In genomic region chr6:139373928-139374356, GRCh38 we compare ENCODE assay signal across 2 cellular contexts.
TF ChIP-seq lines count a peak whose summit lies in the region.

No MANE protein-coding gene starts in this region.

TF ChIP-seq in K562, 482 proteins besides CTCF, POLR2A, EP300 and RAD21 (continued from another document and continues in another):
- TF ChIP-seq ARID4B (CRISPR knock-in tag; IDR thresholded peaks at IDR 0.05) = peak; percentile 14; the same call in 1 of the 2 replicates
- TF ChIP-seq ATF3 (IDR thresholded peaks at IDR 0.05) = no peak
- TF ChIP-seq ATF3 (CRISPR knock-in tag; conservative IDR thresholded peaks at IDR 0.05) = no peak
- TF ChIP-seq, protein P1, sequence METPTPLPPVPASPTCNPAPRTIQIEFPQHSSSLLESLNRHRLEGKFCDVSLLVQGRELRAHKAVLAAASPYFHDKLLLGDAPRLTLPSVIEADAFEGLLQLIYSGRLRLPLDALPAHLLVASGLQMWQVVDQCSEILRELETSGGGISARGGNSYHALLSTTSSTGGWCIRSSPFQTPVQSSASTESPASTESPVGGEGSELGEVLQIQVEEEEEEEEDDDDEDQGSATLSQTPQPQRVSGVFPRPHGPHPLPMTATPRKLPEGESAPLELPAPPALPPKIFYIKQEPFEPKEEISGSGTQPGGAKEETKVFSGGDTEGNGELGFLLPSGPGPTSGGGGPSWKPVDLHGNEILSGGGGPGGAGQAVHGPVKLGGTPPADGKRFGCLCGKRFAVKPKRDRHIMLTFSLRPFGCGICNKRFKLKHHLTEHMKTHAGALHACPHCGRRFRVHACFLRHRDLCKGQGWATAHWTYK (CRISPR knock-in tag; IDR thresholded peaks at IDR 0.05) = peak; percentile 17; the same call in 1 of the 2 replicates
- TF ChIP-seq, protein P2, sequence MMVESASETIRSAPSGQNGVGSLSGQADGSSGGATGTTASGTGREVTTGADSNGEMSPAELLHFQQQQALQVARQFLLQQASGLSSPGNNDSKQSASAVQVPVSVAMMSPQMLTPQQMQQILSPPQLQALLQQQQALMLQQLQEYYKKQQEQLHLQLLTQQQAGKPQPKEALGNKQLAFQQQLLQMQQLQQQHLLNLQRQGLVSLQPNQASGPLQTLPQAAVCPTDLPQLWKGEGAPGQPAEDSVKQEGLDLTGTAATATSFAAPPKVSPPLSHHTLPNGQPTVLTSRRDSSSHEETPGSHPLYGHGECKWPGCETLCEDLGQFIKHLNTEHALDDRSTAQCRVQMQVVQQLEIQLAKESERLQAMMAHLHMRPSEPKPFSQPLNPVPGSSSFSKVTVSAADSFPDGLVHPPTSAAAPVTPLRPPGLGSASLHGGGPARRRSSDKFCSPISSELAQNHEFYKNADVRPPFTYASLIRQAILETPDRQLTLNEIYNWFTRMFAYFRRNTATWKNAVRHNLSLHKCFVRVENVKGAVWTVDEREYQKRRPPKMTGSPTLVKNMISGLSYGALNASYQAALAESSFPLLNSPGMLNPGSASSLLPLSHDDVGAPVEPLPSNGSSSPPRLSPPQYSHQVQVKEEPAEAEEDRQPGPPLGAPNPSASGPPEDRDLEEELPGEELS (CRISPR knock-in tag; IDR thresholded peaks at IDR 0.05; ENCODE audit: borderline replicate concordance) = peak; percentile 4; the same call in 1 of the 2 replicates
- peak; percentile 58; the same call in 1 of the 2 replicates for TF ChIP-seq KLF10 (CRISPR knock-in tag; IDR thresholded peaks at IDR 0.05)
- no peak for TF ChIP-seq MAFF (IDR thresholded peaks at IDR 0.05; ENCODE audit: low read length)
- no peak for TF ChIP-seq COPS2 (conservative IDR thresholded peaks at IDR 0.05)
- peak; percentile 27 for TF ChIP-seq SAP30 (IDR thresholded peaks at IDR 0.05; ENCODE audit: borderline replicate concordance, insufficient read depth, low read depth, low read length, poor library complexity, severe bottlenecking)
- TF ChIP-seq NCOA6 (IDR thresholded peaks at IDR 0.05) = peak; percentile 7

TF ChIP-seq in HepG2, 621 proteins besides CTCF, POLR2A, EP300 and RAD21 (continued from another document and continues in another):
- no peak for TF ChIP-seq ZNF558 (CRISPR knock-in tag; IDR thresholded peaks at IDR 0.05; ENCODE audit: borderline replicate concordance)
- TF ChIP-seq ZNF160 (CRISPR knock-in tag; IDR thresholded peaks at IDR 0.05) = no peak
- TF ChIP-seq SIN3A (IDR thresholded peaks at IDR 0.05; ENCODE audit: borderline replicate concordance, low read depth, low read length) = no peak
- TF ChIP-seq ZNF713 (CRISPR knock-in tag; IDR thresholded peaks at IDR 0.05) = 0 out of 2 replicates have a peak, but pooled peaks have one; percentile 3
- no peak for TF ChIP-seq EED (CRISPR knock-in tag; IDR thresholded peaks at IDR 0.05)
- TF ChIP-seq SNAI1 (CRISPR knock-in tag; IDR thresholded peaks at IDR 0.05; ENCODE audit: borderline replicate concordance) = peak; percentile 70
- TF ChIP-seq ZNF709 (CRISPR knock-in tag; IDR thresholded peaks at IDR 0.05) = peak; percentile 9; the same call in 1 of the 2 replicates
- peak; percentile 93 for TF ChIP-seq AGO2 (optimal IDR thresholded peaks at IDR 0.05; ENCODE audit: low read depth, low read length)
- no peak for TF ChIP-seq E2F1 (CRISPR knock-in tag; IDR thresholded peaks at IDR 0.05)
- TF ChIP-seq, protein P3, sequence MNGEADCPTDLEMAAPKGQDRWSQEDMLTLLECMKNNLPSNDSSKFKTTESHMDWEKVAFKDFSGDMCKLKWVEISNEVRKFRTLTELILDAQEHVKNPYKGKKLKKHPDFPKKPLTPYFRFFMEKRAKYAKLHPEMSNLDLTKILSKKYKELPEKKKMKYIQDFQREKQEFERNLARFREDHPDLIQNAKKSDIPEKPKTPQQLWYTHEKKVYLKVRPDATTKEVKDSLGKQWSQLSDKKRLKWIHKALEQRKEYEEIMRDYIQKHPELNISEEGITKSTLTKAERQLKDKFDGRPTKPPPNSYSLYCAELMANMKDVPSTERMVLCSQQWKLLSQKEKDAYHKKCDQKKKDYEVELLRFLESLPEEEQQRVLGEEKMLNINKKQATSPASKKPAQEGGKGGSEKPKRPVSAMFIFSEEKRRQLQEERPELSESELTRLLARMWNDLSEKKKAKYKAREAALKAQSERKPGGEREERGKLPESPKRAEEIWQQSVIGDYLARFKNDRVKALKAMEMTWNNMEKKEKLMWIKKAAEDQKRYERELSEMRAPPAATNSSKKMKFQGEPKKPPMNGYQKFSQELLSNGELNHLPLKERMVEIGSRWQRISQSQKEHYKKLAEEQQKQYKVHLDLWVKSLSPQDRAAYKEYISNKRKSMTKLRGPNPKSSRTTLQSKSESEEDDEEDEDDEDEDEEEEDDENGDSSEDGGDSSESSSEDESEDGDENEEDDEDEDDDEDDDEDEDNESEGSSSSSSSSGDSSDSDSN (CRISPR knock-in tag; IDR thresholded peaks at IDR 0.05) = no peak
- no peak for TF ChIP-seq ZNF530 (CRISPR knock-in tag; IDR thresholded peaks at IDR 0.05; ENCODE audit: low read depth)
- TF ChIP-seq GLI4 (CRISPR knock-in tag; IDR thresholded peaks at IDR 0.05; ENCODE audit: borderline replicate concordance) = 0 out of 2 replicates have a peak, but pooled peaks have one; percentile 29
- TF ChIP-seq ZFYVE20 (CRISPR knock-in tag; IDR thresholded peaks at IDR 0.05; ENCODE audit: borderline replicate concordance, low read depth) = no peak
- TF ChIP-seq MYPOP (CRISPR knock-in tag; IDR thresholded peaks at IDR 0.05) = no peak
- TF ChIP-seq ZNF274 (CRISPR knock-in tag; IDR thresholded peaks at IDR 0.05) = peak; percentile 73; the same call in 1 of the 2 replicates
- peak; percentile 92 for TF ChIP-seq AGO1 (IDR thresholded peaks at IDR 0.05; ENCODE audit: low read depth, low read length, poor library complexity, severe bottlenecking)
- TF ChIP-seq, protein P4, sequence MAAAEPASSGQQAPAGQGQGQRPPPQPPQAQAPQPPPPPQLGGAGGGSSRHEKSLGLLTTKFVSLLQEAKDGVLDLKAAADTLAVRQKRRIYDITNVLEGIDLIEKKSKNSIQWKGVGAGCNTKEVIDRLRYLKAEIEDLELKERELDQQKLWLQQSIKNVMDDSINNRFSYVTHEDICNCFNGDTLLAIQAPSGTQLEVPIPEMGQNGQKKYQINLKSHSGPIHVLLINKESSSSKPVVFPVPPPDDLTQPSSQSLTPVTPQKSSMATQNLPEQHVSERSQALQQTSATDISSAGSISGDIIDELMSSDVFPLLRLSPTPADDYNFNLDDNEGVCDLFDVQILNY (CRISPR knock-in tag; conservative IDR thresholded peaks at IDR 0.05) = no peak
- 0 out of 2 replicates have a peak, but pooled peaks have one; percentile 17 for TF ChIP-seq ZBTB42 (CRISPR knock-in tag; IDR thresholded peaks at IDR 0.05)
- no peak for TF ChIP-seq ZNF451 (CRISPR knock-in tag; IDR thresholded peaks at IDR 0.05)
- TF ChIP-seq ZNF543 (CRISPR knock-in tag; IDR thresholded peaks at IDR 0.05) = no peak
- no peak for TF ChIP-seq ZNF512B (CRISPR knock-in tag; IDR thresholded peaks at IDR 0.05; ENCODE audit: borderline replicate concordance)
- 0 out of 2 replicates have a peak, but pooled peaks have one; percentile 24 for TF ChIP-seq TRAFD1 (CRISPR knock-in tag; IDR thresholded peaks at IDR 0.05; ENCODE audit: borderline replicate concordance)
- TF ChIP-seq SKI (IDR thresholded peaks at IDR 0.05; ENCODE audit: partially characterized antibody) = no peak
- TF ChIP-seq TRIM24 (CRISPR knock-in tag; IDR thresholded peaks at IDR 0.05) = no peak
- TF ChIP-seq STAT6 (CRISPR knock-in tag; IDR thresholded peaks at IDR 0.05; ENCODE audit: borderline replicate concordance) = no peak
- TF ChIP-seq CC2D1A (CRISPR knock-in tag; IDR thresholded peaks at IDR 0.05) = no peak
- TF ChIP-seq CBX2 (IDR thresholded peaks at IDR 0.05; ENCODE audit: low read depth, low read length) = no peak
- no peak for TF ChIP-seq CBX2 (CRISPR knock-in tag; IDR thresholded peaks at IDR 0.05; ENCODE audit: low read depth)
- no peak for TF ChIP-seq SOX13 (IDR thresholded peaks at IDR 0.05)
- no peak for TF ChIP-seq SOX13 (CRISPR knock-in tag; conservative IDR thresholded peaks at IDR 0.05 in 1 of 2, IDR thresholded peaks at IDR 0.05 in 1 of 2)
- 0 out of 2 replicates have a peak, but pooled peaks have one; percentile 19 for TF ChIP-seq NAIF1 (CRISPR knock-in tag; IDR thresholded peaks at IDR 0.05; ENCODE audit: borderline replicate concordance)
- TF ChIP-seq PAWR (CRISPR knock-in tag; IDR thresholded peaks at IDR 0.05; ENCODE audit: borderline replicate concordance) = no peak
- TF ChIP-seq SP140L (CRISPR knock-in tag; IDR thresholded peaks at IDR 0.05; ENCODE audit: borderline replicate concordance) = no peak
- 0 out of 2 replicates have a peak, but pooled peaks have one; percentile 45 for TF ChIP-seq SP2 (CRISPR knock-in tag; IDR thresholded peaks at IDR 0.05)
- no peak for TF ChIP-seq ZBTB39 (CRISPR knock-in tag; IDR thresholded peaks at IDR 0.05)
